Comparison of ENCODE assay signal across 8 cellular contexts in genomic region chr15:77419836-77420609, GRCh38. TPM values are rescaled to one million over a fixed set of nuclear protein-coding genes. Genes with fewer than 3 reads are reported as not detected.
DNase-seq lines count a peak whose midpoint lies in the region; ATAC-seq and TF ChIP-seq lines count a peak whose summit lies in the region.

TSS of gene PEAK1 (minus strand) at chr15:77420104. CDS start at chr15:77181926, 238,178 bp downstream.

- peaks cover 45% of the 10 kb centered on the region for H3K4me1 ChIP-seq in upper lobe of right lung

- peak within 1 kb of the TSS; percentile 92 for H3K27ac ChIP-seq in upper lobe of right lung

- peak within 1 kb of the TSS; percentile 99 for H3K27ac Mint-ChIP-seq in T-helper 1 cell treated with Interleukin-12 subunit alpha and Interleukin-12 subunit beta and Interleukin-4 antibody, amounts not matched to agents 30 μg/mL and 1 μg/mL, for 36 hours
- H3K27ac Mint-ChIP-seq in progenitor cell of endocrine pancreas = peak within 1 kb of the TSS; percentile 99

- H3K9me3 Mint-ChIP-seq in T-helper 1 cell treated with Interleukin-12 subunit alpha and Interleukin-12 subunit beta and Interleukin-4 antibody, amounts not matched to agents 30 μg/mL and 1 μg/mL, for 36 hours = no peaks in the 10 kb centered on the region
- H3K9me3 Mint-ChIP-seq in progenitor cell of endocrine pancreas (ENCODE audit: low read depth) = no peaks in the 10 kb centered on the region

- H3K27me3 ChIP-seq in upper lobe of right lung = no peaks in the 10 kb centered on the region

- TF ChIP-seq CTCF in progenitor cell of endocrine pancreas (IDR thresholded peaks at IDR 0.05; ENCODE audit: unreplicated experiment) (no peak), upper lobe of right lung (IDR thresholded peaks at IDR 0.05) (no peak)

- peaks cover 29% of the 10 kb centered on the region for H3K4me1 Mint-ChIP-seq in T-helper 1 cell treated with Interleukin-12 subunit alpha and Interleukin-12 subunit beta and Interleukin-4 antibody, amounts not matched to agents 30 μg/mL and 1 μg/mL, for 36 hours (ENCODE audit: low read depth)
- H3K4me1 Mint-ChIP-seq in progenitor cell of endocrine pancreas (ENCODE audit: low read depth) = peaks cover 27% of the 10 kb centered on the region

- peak within 1 kb of the TSS; percentile 99 for H3K4me3 Mint-ChIP-seq in T-helper 1 cell treated with Interleukin-12 subunit alpha and Interleukin-12 subunit beta and Interleukin-4 antibody, amounts not matched to agents 30 μg/mL and 1 μg/mL, for 36 hours
- H3K4me3 Mint-ChIP-seq in progenitor cell of endocrine pancreas (ENCODE audit: low read depth) = peak within 1 kb of the TSS; percentile 97

- H3K4me3 ChIP-seq in upper lobe of right lung = peak within 1 kb of the TSS; percentile 90

- peak; percentile 90 for ATAC-seq in GM18498 (IDR thresholded peaks at IDR 0.05; ENCODE audit: unreplicated experiment)
- ATAC-seq in HG02885 (IDR thresholded peaks at IDR 0.05; ENCODE audit: poor library complexity, unreplicated experiment) = peak; percentile 95
- peak; percentile 98 to 99 for ATAC-seq in left cardiac atrium
- peak; percentile 99 for ATAC-seq in upper lobe of right lung

- DNase-seq in NCI-H1694 treated with DMSO at 0.1 percent for 48 hours (lab: John Stamatoyannopoulos, UW) (peak; percentile 86), amniotic stem cell (lab: John Stamatoyannopoulos, UW) (peak; percentile 94), left cardiac atrium (peak; percentile 100), progenitor cell of endocrine pancreas (ENCODE audit: low spot score, unreplicated experiment) (peak; percentile 99), upper lobe of right lung (peak; percentile 100)

- H3K9me3 ChIP-seq in upper lobe of right lung = no peaks in the 10 kb centered on the region

- no peaks in the 10 kb centered on the region for H3K36me3 ChIP-seq in upper lobe of right lung

- H3K36me3 Mint-ChIP-seq in T-helper 1 cell treated with Interleukin-12 subunit alpha and Interleukin-12 subunit beta and Interleukin-4 antibody, amounts not matched to agents 30 μg/mL and 1 μg/mL, for 36 hours (ENCODE audit: low read depth) = peaks cover 10% of the 10 kb centered on the region
- no peaks in the 10 kb centered on the region for H3K36me3 Mint-ChIP-seq in progenitor cell of endocrine pancreas (ENCODE audit: insufficient read depth)

- H3K27me3 Mint-ChIP-seq in T-helper 1 cell treated with Interleukin-12 subunit alpha and Interleukin-12 subunit beta and Interleukin-4 antibody, amounts not matched to agents 30 μg/mL and 1 μg/mL, for 36 hours (ENCODE audit: low read depth) = peaks cover 5% of the 10 kb centered on the region
- H3K27me3 Mint-ChIP-seq in progenitor cell of endocrine pancreas = no peaks in the 10 kb centered on the region

- intact Hi-C loops in left cardiac atrium (cut with DNase I) = loop anchor here (5.0 to 10.0 kb wide), 3 partner anchors 75 to 313 kb away; no protein-coding TSS in a partner anchor
- intact Hi-C loops in upper lobe of right lung (cut with DNase I) = no loop called here

RNA-seq across cellular contexts. Expression of gene PEAK1, which starts in this region (rescaled TPM):
- 10 to 100 TPM; 59.0 to 71.7 TPM for total RNA-seq in left cardiac atrium
- total RNA-seq in progenitor cell of endocrine pancreas = 32.3 and 33.8 TPM in 2 replicates
- total RNA-seq in upper lobe of right lung = 139 TPM

Comparison
In these comparisons a context has a peak if more than half of its experiments do, and no peak if none do; other contexts are left out.
1. Peak in every context shown above with its lines: DNase-seq, ATAC-seq, H3K4me3 ChIP-seq and H3K27ac ChIP-seq.